In the genomic region with DNA sequence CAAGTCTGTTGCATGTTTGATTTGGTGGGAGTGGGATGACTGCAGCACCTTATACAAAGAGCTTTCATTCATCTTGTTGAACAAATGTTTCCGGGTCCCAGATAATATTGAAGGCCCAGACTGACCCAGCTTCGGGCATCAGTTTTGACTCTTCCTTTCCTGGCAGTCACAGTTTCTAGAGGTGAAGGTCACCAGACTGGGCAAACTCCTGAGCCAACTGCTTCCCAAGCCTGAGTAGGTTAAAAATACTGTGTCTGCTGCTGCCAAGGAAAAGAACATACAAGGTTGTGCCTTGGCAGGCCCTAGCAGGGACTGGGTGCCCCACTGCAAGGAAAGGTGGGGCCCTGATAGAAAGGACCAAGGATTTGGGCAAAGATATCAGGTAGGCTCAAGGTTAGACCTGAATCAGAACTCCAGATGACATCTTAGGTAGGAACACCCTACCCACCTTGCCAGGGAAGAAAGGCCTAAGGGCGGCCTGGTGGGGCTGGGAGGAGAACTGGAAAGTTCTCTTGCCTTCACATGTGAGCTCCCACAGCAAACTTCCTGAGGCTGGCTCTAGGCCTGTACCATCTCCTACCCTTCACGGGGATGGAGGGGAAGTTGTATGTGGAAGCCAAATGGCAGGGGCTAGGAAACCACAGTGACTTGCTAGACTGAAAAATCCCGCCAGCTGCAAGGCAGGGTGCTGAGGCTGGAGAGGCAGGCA, we compare ENCODE assay signal across 14 cellular contexts. TPM values are rescaled to one million over a fixed set of nuclear protein-coding genes. Genes with fewer than 3 reads are reported as not detected.
DNase-seq lines count a peak whose midpoint lies in the region; ATAC-seq lines count a peak whose summit lies in the region.
"Had no signal": no experiment of that assay in that cellular context is flagged by ENCODE, and none has a peak within 500 bp of the region (broad histone marks: within the 10 kb centered on the region; RNA-seq: fewer than 3 reads in every experiment).

No MANE protein-coding gene starts in this region.

- peaks cover 79% of the 10 kb centered on the region for H3K36me3 Mint-ChIP-seq in dendritic cell treated with granulocyte-macrophage colony-stimulating factor and Interleukin-4, amounts not matched to agents 40 ng/mL and 50 ng/mL, for 4 days (ENCODE audit: low read depth)

- no peaks in the 10 kb centered on the region for H3K27me3 ChIP-seq in mucosa of rectum (ENCODE audit: control insufficient read depth in 2 of 2, insufficient read depth in 2 of 2, low read length in 2 of 2)

- H3K27ac ChIP-seq in mucosa of rectum (ENCODE audit: low read depth in 2 of 2, low read length in 2 of 2), result peak overlapping the region; percentile 64 to 68

- H3K27me3 Mint-ChIP-seq in dendritic cell treated with granulocyte-macrophage colony-stimulating factor and Interleukin-4, amounts not matched to agents 40 ng/mL and 50 ng/mL, for 4 days, result no peaks in the 10 kb centered on the region
- H3K27me3 Mint-ChIP-seq: type B pancreatic cell had no signal

- H3K9me3 Mint-ChIP-seq in dendritic cell treated with granulocyte-macrophage colony-stimulating factor and Interleukin-4, amounts not matched to agents 40 ng/mL and 50 ng/mL, for 4 days, result no peaks in the 10 kb centered on the region
- H3K9me3 Mint-ChIP-seq: type B pancreatic cell had no signal

- H3K27ac Mint-ChIP-seq in dendritic cell treated with granulocyte-macrophage colony-stimulating factor and Interleukin-4, amounts not matched to agents 40 ng/mL and 50 ng/mL, for 4 days, result peak overlapping the region; percentile 98

- peaks cover 72% of the 10 kb centered on the region for H3K4me1 Mint-ChIP-seq in dendritic cell treated with granulocyte-macrophage colony-stimulating factor and Interleukin-4, amounts not matched to agents 40 ng/mL and 50 ng/mL, for 4 days (ENCODE audit: low read depth)

- no peaks in the 10 kb centered on the region for H3K9me3 ChIP-seq in mucosa of rectum (ENCODE audit: control insufficient read depth in 2 of 2, low read length in 2 of 2)

- ATAC-seq in Right ventricle myocardium superior (ENCODE audit: poor library complexity) (peak; percentile 23), left cardiac atrium (no peak), GM21423 (IDR thresholded peaks at IDR 0.05; ENCODE audit: unreplicated experiment) (no peak)
- ATAC-seq: HCT116, sciatic nerve had no signal

- no peak overlapping the region for H3K4me3 ChIP-seq in mucosa of rectum (ENCODE audit: low read length in 2 of 2)

- H3K4me3 Mint-ChIP-seq in dendritic cell treated with granulocyte-macrophage colony-stimulating factor and Interleukin-4, amounts not matched to agents 40 ng/mL and 50 ng/mL, for 4 days, result peak overlapping the region; percentile 65

- H3K4me1 ChIP-seq in mucosa of rectum (ENCODE audit: control insufficient read depth in 2 of 2, insufficient read depth in 2 of 2, low read length in 2 of 2), result peaks cover 19 to 20% of the 10 kb centered on the region in 2 donors

- H3K9ac ChIP-seq in mucosa of rectum (ENCODE audit: low read depth in 1 of 2, low read length in 2 of 2), result no peak overlapping the region

- intact Hi-C loops in Right ventricle myocardium superior (cut with DNase I), result no loop called here
- intact Hi-C loops in left cardiac atrium (cut with DNase I), result no loop called here
- intact Hi-C loops in dendritic cell treated with granulocyte-macrophage colony-stimulating factor and Interleukin-4, amounts not matched to agents 40 ng/mL and 50 ng/mL, for 4 days (cut with micrococcal nuclease), result no loop called here

- no peak for DNase-seq in Right ventricle myocardium superior
- no peak for DNase-seq in left cardiac atrium
- DNase-seq in NCI-H2081 treated with DMSO at 0.1 percent for 48 hours (lab: John Stamatoyannopoulos, UW), result no peak
- DNase-seq in hippocampal formation (lab: John Stamatoyannopoulos, UW), result no peak
- no peak for DNase-seq in foreskin melanocyte
- DNase-seq: NCI-H2029 treated with DMSO at 0.1 percent for 48 hours, T1000 had no signal

- peaks cover 23 to 30% of the 10 kb centered on the region in 2 donors for H3K36me3 ChIP-seq in mucosa of rectum (ENCODE audit: control insufficient read depth in 2 of 2, insufficient read depth in 2 of 2, low read length in 2 of 2)

RNA-seq across cellular contexts. Expression of gene KAT8, which starts 4.6 kb away (rescaled TPM):
- total RNA-seq in Right ventricle myocardium superior (60.3 TPM), left cardiac atrium (10 to 100 TPM; 57.3 to 74.1 TPM)

RNA-seq across cellular contexts. Expression of gene BCKDK, which starts 4.7 kb away (rescaled TPM):
- total RNA-seq in Right ventricle myocardium superior, result 84.3 TPM
- total RNA-seq in left cardiac atrium, result 10 to 100 TPM; 43.4 to 46.4 TPM

RNA-seq across cellular contexts. Expression of gene VKORC1, which starts 18.3 kb away (rescaled TPM):
- 40.0 TPM for total RNA-seq in Right ventricle myocardium superior
- total RNA-seq in left cardiac atrium, result 10 to 100 TPM; 47.1 to 53.2 TPM

RNA-seq across cellular contexts. Expression of gene PRSS8, which starts 22.7 kb away (rescaled TPM):
- total RNA-seq in Right ventricle myocardium superior (not detected), left cardiac atrium (under 1 TPM in 1 of 2 donors, not detected in 1; 0.21 TPM)
- total RNA-seq: endothelial cell of umbilical vein, sciatic nerve had no signal

RNA-seq across cellular contexts. Expression of gene PRSS53, which starts 24.1 kb away (rescaled TPM):
- total RNA-seq in Right ventricle myocardium superior (0.81 TPM), left cardiac atrium (1 to 10 TPM in 1 of 2 donors, under 1 TPM in 1; 0.71 to 1.1 TPM)
